ENCODE assay signal across 10 cellular contexts in genomic region chr10:119657725-119658124, GRCh38. TPM values are rescaled to one million over a fixed set of nuclear protein-coding genes. Genes with fewer than 3 reads are reported as not detected.
A peak's percentile ranks its signal among the peaks of the same experiment; 100 is the strongest.
DNase-seq lines count a peak whose midpoint lies in the region; ATAC-seq and TF ChIP-seq lines count a peak whose summit lies in the region.
"Had no signal": no experiment of that assay in that cellular context is flagged by ENCODE, and none has a peak within 500 bp of the region (broad histone marks: within the 10 kb centered on the region; RNA-seq: fewer than 3 reads in every experiment).

No MANE protein-coding gene starts in this region.

- H3K27me3 ChIP-seq in esophagus muscularis mucosa: no peaks in the 10 kb centered on the region
- no peaks in the 10 kb centered on the region for H3K27me3 ChIP-seq in muscle layer of colon (ENCODE audit: control insufficient read depth in 1 of 2, insufficient read depth in 2 of 2, low read length in 2 of 2)
- H3K27me3 ChIP-seq in upper lobe of right lung: no peaks in the 10 kb centered on the region

- whole genome bisulfite sequencing in esophagus muscularis mucosa: 23% methylated on average over 7 of the region's 7 CpGs

- TF ChIP-seq CTCF in esophagus muscularis mucosa (IDR thresholded peaks at IDR 0.05): no peak
- no peak for TF ChIP-seq CTCF in upper lobe of right lung (IDR thresholded peaks at IDR 0.05)

- CTCF ChIA-PET in activated naive CD4-positive, alpha-beta T cell treated with anti-CD3 and anti-CD28 coated beads for 36 hours (lab: Charles Lee): no interaction called here

- ATAC-seq in upper lobe of right lung: no peak
- ATAC-seq in HG02938 (IDR thresholded peaks at IDR 0.05; ENCODE audit: unreplicated experiment): no peak

- DNase-seq in activated naive CD4-positive, alpha-beta T cell treated with anti-CD3 and anti-CD28 coated beads for 36 hours: no peak
- no peak for DNase-seq in activated naive CD4-positive, alpha-beta T cell (lab: John Stamatoyannopoulos, UW)
- DNase-seq in esophagus muscularis mucosa (ENCODE audit: extremely low spot score) (no peak), upper lobe of right lung (no peak), glomerular visceral epithelial cell (ENCODE audit: extremely low spot score) (no peak), KG1 (lab: John Stamatoyannopoulos, UW) (no peak)
- DNase-seq: SIG-M5 had no signal

- peak overlapping the region; percentile 63 for H3K9ac ChIP-seq in muscle layer of colon (ENCODE audit: low read length)

- H3K9me3 ChIP-seq in esophagus muscularis mucosa (no peaks in the 10 kb centered on the region), muscle layer of colon (ENCODE audit: low read length) (no peaks in the 10 kb centered on the region), upper lobe of right lung (no peaks in the 10 kb centered on the region)

- no peaks in the 10 kb centered on the region for H3K9me3 Mint-ChIP-seq in activated naive CD4-positive, alpha-beta T cell treated with anti-CD3 and anti-CD28 coated beads for 36 hours
- H3K9me3 Mint-ChIP-seq: endodermal cell had no signal

- H3K36me3 ChIP-seq in esophagus muscularis mucosa: peaks cover 0 to 17% (median 0%) of the 10 kb centered on the region in 4 donors
- no peaks in the 10 kb centered on the region for H3K36me3 ChIP-seq in muscle layer of colon (ENCODE audit: insufficient read depth, low read length)
- H3K36me3 ChIP-seq in upper lobe of right lung: peaks cover 11% of the 10 kb centered on the region

- intact Hi-C loops in activated naive CD4-positive, alpha-beta T cell treated with anti-CD3 and anti-CD28 coated beads for 36 hours (cut with micrococcal nuclease): loop anchor here (10.0 kb wide), 1 partner anchor 903 kb away; the partner anchor contains the start of gene CACUL1
- intact Hi-C loops in esophagus muscularis mucosa (cut with DNase I): no loop called here
- intact Hi-C loops in upper lobe of right lung (cut with DNase I): no loop called here

- TF ChIP-seq POLR2A in esophagus muscularis mucosa (IDR thresholded peaks at IDR 0.05; ENCODE audit: low read depth): no peak

- H3K4me3 ChIP-seq in esophagus muscularis mucosa: peak overlapping the region in 3 of 4 donors; percentile 16 to 35 (median 30)
- H3K4me3 ChIP-seq in muscle layer of colon (ENCODE audit: low read depth in 1 of 2, low read length in 2 of 2): no peak overlapping the region
- no peak overlapping the region for H3K4me3 ChIP-seq in upper lobe of right lung

- peaks cover 7% of the 10 kb centered on the region for H3K36me3 Mint-ChIP-seq in activated naive CD4-positive, alpha-beta T cell treated with anti-CD3 and anti-CD28 coated beads for 36 hours (ENCODE audit: low read depth)

- no peak for TF ChIP-seq EP300 in esophagus muscularis mucosa (IDR thresholded peaks at IDR 0.05)

- no peak overlapping the region for H3K4me3 Mint-ChIP-seq in activated naive CD4-positive, alpha-beta T cell treated with anti-CD3 and anti-CD28 coated beads for 36 hours
- H3K4me3 Mint-ChIP-seq: endodermal cell had no signal

- no peaks in the 10 kb centered on the region for H3K27me3 Mint-ChIP-seq in activated naive CD4-positive, alpha-beta T cell treated with anti-CD3 and anti-CD28 coated beads for 36 hours (ENCODE audit: low read depth)

- H3K4me1 ChIP-seq in esophagus muscularis mucosa (peaks cover 94 to 100% (median 100%) of the 10 kb centered on the region in 4 donors), muscle layer of colon (ENCODE audit: insufficient read depth, low read length) (peaks cover 85% of the 10 kb centered on the region), upper lobe of right lung (peaks cover 67% of the 10 kb centered on the region)

- H3K27ac Mint-ChIP-seq in activated naive CD4-positive, alpha-beta T cell treated with anti-CD3 and anti-CD28 coated beads for 36 hours: peak overlapping the region; percentile 91

- peak overlapping the region; percentile 98 to 100 (median 99) for H3K27ac ChIP-seq in esophagus muscularis mucosa (replicated peaks in 1 of 4)
- peak overlapping the region; percentile 89 for H3K27ac ChIP-seq in muscle layer of colon (ENCODE audit: low read depth, low read length)
- peak overlapping the region; percentile 45 for H3K27ac ChIP-seq in upper lobe of right lung

- H3K4me1 Mint-ChIP-seq in activated naive CD4-positive, alpha-beta T cell treated with anti-CD3 and anti-CD28 coated beads for 36 hours (ENCODE audit: low read depth): peaks cover 76% of the 10 kb centered on the region

RNA-seq across cellular contexts. Expression of gene BAG3, which starts 6.5 kb away (rescaled TPM):
- total RNA-seq in activated naive CD4-positive, alpha-beta T cell treated with anti-CD3 and anti-CD28 coated beads for 36 hours: 10 to 100 TPM; 20.9 to 24.3 TPM
- total RNA-seq in esophagus muscularis mucosa (10 to 100 TPM; 44.0 to 81.7 (median 73.9) TPM), upper lobe of right lung (41.5 TPM)

Comparison
In these comparisons a context has a peak if more than half of its experiments do, and no peak if none do; other contexts are left out.
1. H3K27ac ChIP-seq: peak in every context shown above with its lines; median percentile 99 in esophagus muscularis mucosa; 89 in muscle layer of colon; 45 in upper lobe of right lung.
2. H3K4me3 ChIP-seq: peak in esophagus muscularis mucosa (3 of 4); none in muscle layer of colon (0 of 2) and upper lobe of right lung (single experiment).